ENCODE assay signal across 18 cellular contexts in the genomic region with DNA sequence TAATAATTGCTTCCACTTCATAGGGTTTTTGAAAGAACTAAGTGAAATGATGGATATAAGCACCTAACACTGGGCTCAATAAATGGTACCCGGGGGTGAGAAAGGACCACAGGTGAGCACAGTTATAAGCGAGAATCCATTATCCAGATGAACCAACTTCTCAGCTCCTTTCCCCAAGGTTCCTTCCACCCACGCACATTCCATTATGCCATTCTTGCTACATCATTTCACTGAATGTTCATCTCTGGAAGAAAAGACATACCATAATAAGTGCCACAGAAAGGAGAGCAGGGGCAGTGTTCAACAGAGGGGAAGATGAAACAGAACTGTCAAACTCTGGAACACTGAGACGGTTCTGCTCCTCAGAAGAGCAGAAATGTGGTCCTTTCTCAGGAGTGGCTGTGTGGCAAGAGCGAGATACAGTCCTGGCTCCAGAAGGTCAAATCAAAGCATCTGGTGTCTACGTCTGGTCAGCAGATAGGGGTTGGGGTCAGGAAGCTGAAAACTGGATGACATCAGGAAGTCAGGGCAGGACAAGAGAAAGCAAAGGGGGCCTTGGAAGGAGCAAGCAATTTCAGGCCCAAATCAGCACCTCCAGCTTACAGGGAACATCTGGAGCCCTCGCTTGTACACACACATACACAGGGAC.
A peak's percentile ranks its signal among the peaks of the same experiment; 100 is the strongest.
DNase-seq lines count a peak whose midpoint lies in the region; ATAC-seq, FAIRE-seq and TF ChIP-seq lines count a peak whose summit lies in the region.
"Had no signal": no experiment of that assay in that cellular context is flagged by ENCODE, and none has a peak within 500 bp of the region (broad histone marks: within the 10 kb centered on the region; RNA-seq: fewer than 3 reads in every experiment).

No MANE protein-coding gene starts in this region.

- H3K27me3 ChIP-seq in HCT116 (ENCODE audit: insufficient read depth, low read length) (no peaks in the 10 kb centered on the region), astrocyte (ENCODE audit: insufficient read depth, low read length) (no peaks in the 10 kb centered on the region), SK-N-SH (ENCODE audit: insufficient read depth) (no peaks in the 10 kb centered on the region), sigmoid colon (no peaks in the 10 kb centered on the region)
- H3K27me3 ChIP-seq: BE2C had no signal

- 58% methylated on average over 7 of the region's 7 CpGs for WGBS in SK-N-SH (ENCODE audit: low lambda C conversion rate)
- 92 to 93% methylated on average over 7 of the region's 7 CpGs for WGBS in sigmoid colon, 2 donors

- H3K9me2 ChIP-seq in HCT116 (ENCODE audit: insufficient read depth) (no peaks in the 10 kb centered on the region), SK-N-SH (no peaks in the 10 kb centered on the region)

- H2AFZ ChIP-seq in HCT116 (ENCODE audit: low read depth, low read length, poor library complexity, severe bottlenecking) (no peak overlapping the region), astrocyte (ENCODE audit: low read depth, low read length) (no peak overlapping the region), SK-N-SH (ENCODE audit: low read depth) (no peak overlapping the region)

- intact Hi-C loops in HCT116 (cut with micrococcal nuclease): no loop called here
- intact Hi-C loops in sigmoid colon (cut with DNase I): no loop called here

- no peak for TF ChIP-seq CTCF in HCT116 (IDR thresholded peaks at IDR 0.05 in 2 of 3, conservative IDR thresholded peaks at IDR 0.05 in 1 of 3; ENCODE audit: borderline replicate concordance in 1 of 3, insufficient read depth in 1 of 3, low read depth in 2 of 3, low read length in 2 of 3)
- no peak for TF ChIP-seq CTCF in astrocyte (IDR thresholded peaks at IDR 0.05; ENCODE audit: insufficient read depth, low read depth, low read length)
- TF ChIP-seq CTCF in SK-N-SH (IDR thresholded peaks at IDR 0.05): no peak
- no peak for TF ChIP-seq CTCF in WTC11 (IDR thresholded peaks at IDR 0.05)
- TF ChIP-seq CTCF in sigmoid colon (IDR thresholded peaks at IDR 0.05): no peak

- no TSS peak for BruUV-seq in HCT116 (replicated peaks; lab: Mats Ljungman, UMichigan)

- H3K9me3 ChIP-seq in HCT116 (ENCODE audit: control insufficient read depth in 1 of 2, insufficient read depth in 1 of 2, low read depth in 1 of 2, low read length in 2 of 2) (no peaks in the 10 kb centered on the region), astrocyte (ENCODE audit: insufficient read depth, low read depth, low read length) (no peaks in the 10 kb centered on the region), SK-N-SH (no peaks in the 10 kb centered on the region), sigmoid colon (no peaks in the 10 kb centered on the region)
- H3K9me3 ChIP-seq: BE2C had no signal

- no peak overlapping the region for H3K4me3 ChIP-seq in HCT116 (replicated peaks in 1 of 2; ENCODE audit: low read depth in 1 of 2, low read length in 2 of 2)
- H3K4me3 ChIP-seq in astrocyte (ENCODE audit: insufficient read depth, low read depth, low read length): no peak overlapping the region
- no peak overlapping the region for H3K4me3 ChIP-seq in SK-N-SH (ENCODE audit: low read depth in 2 of 2, low read length in 1 of 2)
- no peak overlapping the region for H3K4me3 ChIP-seq in sigmoid colon

- H3K27ac ChIP-seq in HCT116 (ENCODE audit: low read depth, low read length): no peak overlapping the region
- H3K27ac ChIP-seq in astrocyte (ENCODE audit: low read depth, low read length): no peak overlapping the region
- H3K27ac ChIP-seq in SK-N-SH (ENCODE audit: low read depth in 2 of 2, low read length in 1 of 2): no peak overlapping the region
- no peak overlapping the region for H3K27ac ChIP-seq in sigmoid colon
- H3K27ac ChIP-seq: C4-2B had no signal

- no peak for FAIRE-seq in astrocyte (lab: Jason Lieb, UNC)
- FAIRE-seq: A204.1, GM12892, HepG2, HTR-8/SVneo had no signal

- H3K4me1 Mint-ChIP-seq in astrocyte (ENCODE audit: low read depth, unreplicated experiment): peaks cover 12% of the 10 kb centered on the region
- H3K4me1 Mint-ChIP-seq in WTC11: peaks cover 30% of the 10 kb centered on the region
- H3K4me1 Mint-ChIP-seq: CD4-positive, alpha-beta memory T cell had no signal

- H3K4me2 ChIP-seq in HCT116 (ENCODE audit: low read length) (peak overlapping the region; percentile 15; the same call in 1 of the 2 replicates), astrocyte (ENCODE audit: low read length) (no peak overlapping the region), SK-N-SH (no peak overlapping the region)

- H3K9me3 Mint-ChIP-seq in astrocyte (ENCODE audit: unreplicated experiment): peaks cover 9% of the 10 kb centered on the region
- peaks cover 8% of the 10 kb centered on the region for H3K9me3 Mint-ChIP-seq in WTC11
- H3K9me3 Mint-ChIP-seq: H9 had no signal

- TF ChIP-seq POLR2A in HCT116 (IDR thresholded peaks at IDR 0.05; ENCODE audit: borderline replicate concordance, extremely low read depth, insufficient read depth, insufficient read length) (no peak), sigmoid colon (IDR thresholded peaks at IDR 0.05) (no peak)

- H3K9ac ChIP-seq in HCT116 (ENCODE audit: low read length) (no peak overlapping the region), astrocyte (ENCODE audit: low read length) (no peak overlapping the region), SK-N-SH (no peak overlapping the region)

- no peaks in the 10 kb centered on the region for H4K20me1 ChIP-seq in HCT116 (ENCODE audit: insufficient read depth)
- no peaks in the 10 kb centered on the region for H4K20me1 ChIP-seq in astrocyte (ENCODE audit: insufficient read depth, low read length)
- no peaks in the 10 kb centered on the region for H4K20me1 ChIP-seq in SK-N-SH (ENCODE audit: insufficient read depth)

- H3K27ac Mint-ChIP-seq in astrocyte (ENCODE audit: unreplicated experiment) (no peak overlapping the region), WTC11 (no peak overlapping the region; the same call in 1 of the 2 replicates)
- H3K27ac Mint-ChIP-seq: H9 had no signal

- CTCF ChIA-PET in HCT116 (lab: Charles Lee) (interaction anchor here (1.2 kb wide), 1 partner anchor 16 kb away, joined by 3 read pairs; no protein-coding TSS in a partner anchor), SK-N-SH (lab: Yijun Ruan, JAX) (interaction anchor here (0.7 to 1.0 kb wide), 2 partner anchors 8 to 13 kb away, joined by 3 read pairs; no protein-coding TSS in a partner anchor), WTC11 (lab: Charles Lee) (no interaction called here)

- H3K79me2 ChIP-seq in HCT116 (ENCODE audit: insufficient read depth, low read length) (no peaks in the 10 kb centered on the region), astrocyte (ENCODE audit: insufficient read depth, low read length) (no peaks in the 10 kb centered on the region), SK-N-SH (ENCODE audit: insufficient read depth) (no peaks in the 10 kb centered on the region)

- DNase-seq in EL (peak; percentile 22), HCT116 (ENCODE audit: low read depth, low spot score) (no peak), astrocyte (ENCODE audit: low read depth) (peak; percentile 15), iris pigment epithelial cell (ENCODE audit: low read depth) (peak; percentile 16), SK-N-SH (no peak), WTC11 (ENCODE audit: low spot score) (no peak), NCI-H1694 treated with DMSO at 0.1 percent for 48 hours (lab: John Stamatoyannopoulos, UW) (no peak), sigmoid colon (no peak)
- DNase-seq: BE2C; CD4-positive, alpha-beta memory T cell; DMS79; GOT3; H9 had no signal

- H3F3A ChIP-seq in SK-N-SH (replicated peaks; ENCODE audit: insufficient read depth): no peaks in the 10 kb centered on the region

- peaks cover 2 to 14% of the 10 kb centered on the region in 2 experiments; a peak in 3 of 4 replicates for H3K4me1 ChIP-seq in HCT116 (ENCODE audit: control insufficient read depth in 1 of 2, insufficient read depth in 2 of 2, low read length in 2 of 2)
- H3K4me1 ChIP-seq in astrocyte (ENCODE audit: insufficient read depth, low read length): no peaks in the 10 kb centered on the region
- peaks cover 0 to 11% of the 10 kb centered on the region in 2 experiments; a peak in 1 of 4 replicates for H3K4me1 ChIP-seq in SK-N-SH (ENCODE audit: control insufficient read depth in 1 of 2, insufficient read depth in 2 of 2, low read depth in 1 of 2, low read length in 1 of 2)
- H3K4me1 ChIP-seq in sigmoid colon: no peaks in the 10 kb centered on the region
- H3K4me1 ChIP-seq: BE2C had no signal

- H3K4me3 Mint-ChIP-seq in astrocyte (ENCODE audit: unreplicated experiment) (no peak overlapping the region), WTC11 (no peak overlapping the region)
- H3K4me3 Mint-ChIP-seq: CD4-positive, alpha-beta memory T cell; H9 had no signal

- peaks cover 33% of the 10 kb centered on the region for H3K27me3 Mint-ChIP-seq in astrocyte (ENCODE audit: low read depth, unreplicated experiment)
- H3K27me3 Mint-ChIP-seq in WTC11 (ENCODE audit: low read depth): no peaks in the 10 kb centered on the region; the same call in 1 of the 2 replicates

- H3K36me3 Mint-ChIP-seq in astrocyte (ENCODE audit: low read depth, unreplicated experiment): no peaks in the 10 kb centered on the region
- peaks cover 3% of the 10 kb centered on the region for H3K36me3 Mint-ChIP-seq in WTC11
- H3K36me3 Mint-ChIP-seq: CD4-positive, alpha-beta memory T cell had no signal

- TF ChIP-seq EP300 in SK-N-SH (IDR thresholded peaks at IDR 0.05; ENCODE audit: borderline replicate concordance in 1 of 2, low read depth in 1 of 2, low read length in 1 of 2) (no peak), sigmoid colon (IDR thresholded peaks at IDR 0.05) (no peak)

- ATAC-seq in HCT116 (no peak), WTC11 (no peak)
- ATAC-seq: HepG2 had no signal

- TF ChIP-seq RAD21 in HCT116 (IDR thresholded peaks at IDR 0.05; ENCODE audit: low read depth): no peak
- no peak for TF ChIP-seq RAD21 in SK-N-SH (IDR thresholded peaks at IDR 0.05; ENCODE audit: low read length)

- RAD21 ChIA-PET in HCT116 (lab: Charles Lee; ENCODE audit: low non-redundant PET in 1 of 2, low total read pairs in 2 of 2, uncharacterized antibody in 2 of 2, unreplicated experiment in 2 of 2): no interaction called here

- POLR2A ChIA-PET in HCT116 (lab: Charles Lee) (no interaction called here), SK-N-SH (lab: Yijun Ruan, JAX) (no interaction called here), WTC11 (lab: Charles Lee) (no interaction called here)

- H3K36me3 ChIP-seq in HCT116 (ENCODE audit: control insufficient read depth in 1 of 2, insufficient read depth in 2 of 2, low read length in 2 of 2) (no peaks in the 10 kb centered on the region), astrocyte (ENCODE audit: insufficient read depth, low read length) (no peaks in the 10 kb centered on the region), SK-N-SH (replicated peaks in 1 of 2; ENCODE audit: control insufficient read depth in 1 of 2, insufficient read depth in 2 of 2, low read length in 1 of 2) (no peaks in the 10 kb centered on the region), sigmoid colon (no peaks in the 10 kb centered on the region)
- H3K36me3 ChIP-seq: BE2C had no signal

TF ChIP-seq in HCT116, 20 proteins besides CTCF, POLR2A, EP300 and RAD21 (continues in another document):
- no peak for TF ChIP-seq FOSL1 (IDR thresholded peaks at IDR 0.05; ENCODE audit: low read depth)

TF ChIP-seq in SK-N-SH, 30 proteins besides CTCF, POLR2A, EP300 and RAD21 (continues in another document):
- no peak for TF ChIP-seq GABPA (IDR thresholded peaks at IDR 0.05; ENCODE audit: low read depth)
- no peak for TF ChIP-seq JUND (IDR thresholded peaks at IDR 0.05)

TF ChIP-seq in WTC11, 78 proteins besides CTCF, POLR2A, EP300 and RAD21 (continues in another document):
- TF ChIP-seq GABPB1 (CRISPR knock-in tag; IDR thresholded peaks at IDR 0.05) (no peak), TEAD1 (CRISPR knock-in tag; IDR thresholded peaks at IDR 0.05) (no peak)

Comparison
In these comparisons a context has a peak if more than half of its experiments do, and no peak if none do; other contexts are left out.
1. DNase-seq: peak in EL (single experiment), astrocyte (single experiment) and iris pigment epithelial cell (single experiment); none in HCT116 (single experiment), SK-N-SH (single experiment), WTC11 (single experiment), NCI-H1694 treated with DMSO at 0.1 percent for 48 hours (single experiment) and sigmoid colon (single experiment).